15 cellular contexts compared by ENCODE assay signal in genomic region chr1:7521803-7522202, GRCh38.
"Had no signal": no experiment of that assay in that cellular context is flagged by ENCODE, and none has a peak within 500 bp of the region (broad histone marks: within the 10 kb centered on the region; RNA-seq: fewer than 3 reads in every experiment).

No MANE protein-coding gene starts in this region.

- H3K4me1 Mint-ChIP-seq: activated B cell treated with CpG ODN at 0.5 μM for 24 hours; activated CD4-positive, alpha-beta T cell treated with anti-CD3 and anti-CD28 coated beads, Interleukin-2, amount 10 ng/mL, durations not matched to agents 24 days and 14 days; central memory CD8-positive, alpha-beta T cell had no signal

- ATAC-seq: effector memory CD8-positive, alpha-beta T cell; sciatic nerve had no signal

- H3K27me3 Mint-ChIP-seq: activated CD4-positive, alpha-beta T cell treated with anti-CD3 and anti-CD28 coated beads, Interleukin-2, amount 10 ng/mL, durations not matched to agents 24 days and 14 days had no signal

- H3K4me1 ChIP-seq: adrenal gland, parathyroid adenoma, suprapubic skin had no signal

- H3K9me3 ChIP-seq: adrenal gland, suprapubic skin had no signal

- H3K27ac ChIP-seq: adrenal gland, epithelial cell of prostate, parathyroid adenoma, suprapubic skin had no signal

- H3K27ac Mint-ChIP-seq: activated B cell treated with CpG ODN at 0.5 μM for 24 hours; activated CD4-positive, alpha-beta T cell treated with anti-CD3 and anti-CD28 coated beads, Interleukin-2, amount 10 ng/mL, durations not matched to agents 24 days and 14 days; effector memory CD8-positive, alpha-beta T cell had no signal

- H3K79me2 ChIP-seq: parathyroid adenoma had no signal

- H3K4me3 ChIP-seq: adrenal gland, suprapubic skin had no signal

- H3K36me3 ChIP-seq: adrenal gland, suprapubic skin had no signal

- H3K27me3 ChIP-seq: adrenal gland had no signal

- H3K4me3 Mint-ChIP-seq: activated B cell treated with CpG ODN at 0.5 μM for 24 hours; activated CD4-positive, alpha-beta T cell treated with anti-CD3 and anti-CD28 coated beads, Interleukin-2, amount 10 ng/mL, durations not matched to agents 24 days and 14 days; central memory CD8-positive, alpha-beta T cell; effector memory CD8-positive, alpha-beta T cell had no signal

- DNase-seq: activated B cell treated with CpG ODN at 0.5 μM for 24 hours; activated CD4-positive, alpha-beta T cell treated with anti-CD3 and anti-CD28 coated beads, Interleukin-2, amount 10 ng/mL, durations not matched to agents 24 days and 14 days; activated naive CD4-positive, alpha-beta T cell treated with anti-CD3 and anti-CD28 coated beads, Interleukin-2, amount 50 U/mL, for 16 hours; cortex of kidney; effector memory CD8-positive, alpha-beta T cell; mesenchymal stem cell; stimulated activated CD4-positive, alpha-beta T cell treated with anti-CD3 and anti-CD28 coated beads, Interleukin-12 subunit alpha, Interleukin-12 subunit beta, amount 100 ng/mL, for 4 hours; stimulated activated naive CD4-positive, alpha-beta T cell; T-helper 2 cell had no signal

- H3K9me3 Mint-ChIP-seq: activated B cell treated with CpG ODN at 0.5 μM for 24 hours; activated CD4-positive, alpha-beta T cell treated with anti-CD3 and anti-CD28 coated beads, Interleukin-2, amount 10 ng/mL, durations not matched to agents 24 days and 14 days; central memory CD8-positive, alpha-beta T cell; effector memory CD8-positive, alpha-beta T cell had no signal

- H2AFZ ChIP-seq: parathyroid adenoma had no signal
